1 cellular context compared by ENCODE assay signal in the genomic region with DNA sequence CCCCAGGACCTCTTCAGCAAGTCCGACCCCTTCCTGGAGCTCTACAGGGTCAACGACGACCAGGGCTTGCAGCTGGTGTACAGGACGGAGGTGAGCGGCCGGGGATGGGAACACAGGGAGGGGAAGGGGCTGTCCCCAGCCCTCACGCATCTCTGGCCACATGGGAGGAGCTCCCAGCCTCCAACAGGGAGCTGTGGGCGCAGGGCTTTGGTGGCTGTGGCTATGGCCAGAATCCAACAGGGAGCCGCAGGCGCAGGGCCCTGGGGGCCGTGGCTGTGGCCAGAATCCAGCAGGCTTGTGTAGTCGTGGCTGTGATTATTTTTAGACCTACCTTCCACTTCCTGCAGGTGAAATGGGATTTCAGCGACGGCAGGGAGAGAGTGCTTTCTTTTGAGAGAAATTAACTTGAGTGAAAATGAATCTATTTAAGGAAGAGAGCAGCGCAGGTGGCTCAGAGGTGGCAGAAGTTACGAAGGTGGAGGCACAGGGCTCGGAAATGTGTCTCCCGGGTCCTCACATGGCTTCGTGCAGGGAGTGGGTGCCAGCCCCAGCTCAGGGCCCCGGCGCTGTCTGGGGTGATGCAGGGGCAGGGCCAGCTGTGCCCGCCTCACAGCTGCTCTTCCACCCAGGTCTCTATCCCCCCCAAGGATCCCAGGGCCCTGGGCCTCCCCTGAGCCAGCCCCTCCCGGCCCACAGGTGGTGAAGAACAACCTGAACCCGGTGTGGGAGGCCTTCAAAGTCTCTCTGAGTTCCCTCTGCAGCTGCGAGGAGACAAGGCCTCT.
TF ChIP-seq lines count a peak whose summit lies in the region.

No MANE protein-coding gene starts in this region.

TF ChIP-seq in GM23338, 12 proteins besides CTCF, POLR2A, EP300 and RAD21 (continued from another document):
- TF ChIP-seq ZNF462 (CRISPR knock-in tag; IDR thresholded peaks at IDR 0.05) (no peak), NANOG (IDR thresholded peaks at IDR 0.05; ENCODE audit: borderline replicate concordance) (no peak), JUNB (IDR thresholded peaks at IDR 0.05; ENCODE audit: unreplicated experiment) (no peak), STAT1 (IDR thresholded peaks at IDR 0.05; ENCODE audit: unreplicated experiment) (no peak)
